In genomic region chr2:170660406-170660805, GRCh38 we compare ENCODE assay signal across 18 cellular contexts. TPM values are rescaled to one million over a fixed set of nuclear protein-coding genes. Genes with fewer than 3 reads are reported as not detected.
DNase-seq lines count a peak whose midpoint lies in the region; TF ChIP-seq lines count a peak whose summit lies in the region.
"Had no signal": no experiment of that assay in that cellular context is flagged by ENCODE, and none has a peak within 500 bp of the region (broad histone marks: within the 10 kb centered on the region; RNA-seq: fewer than 3 reads in every experiment).

No MANE protein-coding gene starts in this region.

- no peak overlapping the region for H3K27ac ChIP-seq in trophoblast cell (ENCODE audit: low read depth, low read length)
- H3K27ac ChIP-seq: KMS-11, lower lobe of right lung, neutrophil, SK-N-MC, spleen had no signal

- no peak overlapping the region for H2AFZ ChIP-seq in trophoblast cell (ENCODE audit: insufficient read depth, low read length, poor library complexity)

- no peak for TF ChIP-seq CTCF in fibroblast of mammary gland (conservative IDR thresholded peaks at IDR 0.05; ENCODE audit: control insufficient read depth, insufficient read depth, low read depth, low read length)

- H3K23ac ChIP-seq in trophoblast cell (ENCODE audit: low read length) = no peak overlapping the region

- no peak overlapping the region for H3K4me2 ChIP-seq in trophoblast cell (ENCODE audit: low read length)
- H3K4me2 ChIP-seq: KMS-11 had no signal

- H2BK120ac ChIP-seq in trophoblast cell (ENCODE audit: insufficient read depth, low read length, poor library complexity) = no peak overlapping the region

- no peak overlapping the region for H3K18ac ChIP-seq in trophoblast cell (ENCODE audit: low read length)

- no peak overlapping the region for H4K12ac ChIP-seq in trophoblast cell (ENCODE audit: low read depth, low read length)

- no CpG with 5 or more reads among the region's 1 CpG for WGBS in trophoblast cell (ENCODE audit: extremely low coverage, insufficient coverage, insufficient read length)

- H3K79me2 ChIP-seq in trophoblast cell (ENCODE audit: control insufficient read depth, insufficient read depth, low read length, poor library complexity) = no peaks in the 10 kb centered on the region

- H3K4me1 ChIP-seq in trophoblast cell (ENCODE audit: control insufficient read depth in 1 of 2, insufficient read depth in 2 of 2, low read length in 2 of 2) = no peaks in the 10 kb centered on the region
- H3K4me1 ChIP-seq: lower lobe of right lung, spleen had no signal

- H4K8ac ChIP-seq in trophoblast cell (ENCODE audit: low read depth, low read length) = no peak overlapping the region

- no peak overlapping the region for H3K4me3 ChIP-seq in fibroblast of mammary gland (ENCODE audit: control insufficient read depth, low read depth, low read length)
- H3K4me3 ChIP-seq in trophoblast cell (ENCODE audit: low read depth, low read length) = no peak overlapping the region
- H3K4me3 ChIP-seq: lower lobe of right lung, SK-N-MC, spleen had no signal

- no peaks in the 10 kb centered on the region for H3K9me3 ChIP-seq in trophoblast cell (ENCODE audit: insufficient read depth, low read depth, low read length)
- H3K9me3 ChIP-seq: lower lobe of right lung, neutrophil, spleen had no signal

- no peak overlapping the region for H3K9ac ChIP-seq in trophoblast cell (ENCODE audit: low read length)
- H3K9ac ChIP-seq: KMS-11 had no signal

- no peak overlapping the region for H2BK12ac ChIP-seq in trophoblast cell (ENCODE audit: low read length)

- H3K14ac ChIP-seq in trophoblast cell (ENCODE audit: low read length) = no peak overlapping the region

- no peaks in the 10 kb centered on the region for H3K79me1 ChIP-seq in trophoblast cell (ENCODE audit: low read length)

- no peak overlapping the region for H2AK5ac ChIP-seq in trophoblast cell (ENCODE audit: low read length)

- H3K4ac ChIP-seq in trophoblast cell (ENCODE audit: low read depth, low read length) = no peak overlapping the region

- H2BK5ac ChIP-seq in trophoblast cell (ENCODE audit: low read depth, low read length, poor library complexity) = no peak overlapping the region

- DNase-seq in DMS79 treated with DMSO at 0.1 percent for 48 hours (lab: John Stamatoyannopoulos, UW) = peak; percentile 34
- no peak for DNase-seq in DMS79 (lab: John Stamatoyannopoulos, UW)
- peak; percentile 45 for DNase-seq in NCI-H2171 treated with DMSO at 0.1 percent for 48 hours (lab: John Stamatoyannopoulos, UW)
- peak; percentile 26 for DNase-seq in fibroblast of mammary gland (ENCODE audit: low read depth)
- peak; percentile 53 for DNase-seq in renal cortical epithelial cell (ENCODE audit: low read depth)
- DNase-seq in DMS153 treated with DMSO at 0.1 percent for 48 hours (lab: John Stamatoyannopoulos, UW; ENCODE audit: unreplicated experiment) = no peak
- DNase-seq in activated CD8-positive, alpha-beta memory T cell treated with anti-CD3 and anti-CD28 coated beads, Interleukin-2, amount 50 U/mL, for 4 hours = no peak
- no peak for DNase-seq in trophoblast cell
- DNase-seq: 8988T; activated CD8-positive, alpha-beta T cell treated with anti-CD3 and anti-CD28 coated beads, Interleukin-2, amount 10 ng/mL, durations not matched to agents 7 days and 5 days; activated naive CD4-positive, alpha-beta T cell; CD4-positive, alpha-beta T cell; lower lobe of right lung; NCI-H187 treated with DMSO at 0.1 percent for 48 hours; spleen had no signal

- no peaks in the 10 kb centered on the region for H3K36me3 ChIP-seq in trophoblast cell (ENCODE audit: control insufficient read depth in 1 of 2, insufficient read depth in 2 of 2, low read length in 2 of 2)
- H3K36me3 ChIP-seq: lower lobe of right lung, neutrophil, spleen had no signal

- no peak overlapping the region for H4K91ac ChIP-seq in trophoblast cell (ENCODE audit: low read depth, low read length)

- H3K27me3 ChIP-seq in trophoblast cell (ENCODE audit: insufficient read depth, low read length) = no peaks in the 10 kb centered on the region
- H3K27me3 ChIP-seq: spleen had no signal

RNA-seq across cellular contexts. Expression of gene SP5, which starts 54.7 kb away (rescaled TPM):
- total RNA-seq in renal cortical epithelial cell = 0.10 and 0.69 TPM in 2 replicates
- polyA plus RNA-seq in trophoblast cell (2013) = 0.03 TPM in 1 of 2 replicates, not detected in the other
- total RNA-seq: activated CD8-positive, alpha-beta T cell treated with anti-CD3 and anti-CD28 coated beads, Interleukin-2, amount 10 ng/mL, durations not matched to agents 7 days and 5 days; CD4-positive, alpha-beta T cell; spleen had no signal

Comparison
In these comparisons a context has a peak if more than half of its experiments do, and no peak if none do; other contexts are left out.
1. DNase-seq: peak in DMS79 treated with DMSO at 0.1 percent for 48 hours (single experiment), NCI-H2171 treated with DMSO at 0.1 percent for 48 hours (single experiment), fibroblast of mammary gland (single experiment) and renal cortical epithelial cell (single experiment); none in DMS79 (single experiment), DMS153 treated with DMSO at 0.1 percent for 48 hours (single experiment), activated CD8-positive, alpha-beta memory T cell treated with anti-CD3 and anti-CD28 coated beads, Interleukin-2, amount 50 U/mL, for 4 hours (single experiment) and trophoblast cell (0 of 2).